In the genomic region with DNA sequence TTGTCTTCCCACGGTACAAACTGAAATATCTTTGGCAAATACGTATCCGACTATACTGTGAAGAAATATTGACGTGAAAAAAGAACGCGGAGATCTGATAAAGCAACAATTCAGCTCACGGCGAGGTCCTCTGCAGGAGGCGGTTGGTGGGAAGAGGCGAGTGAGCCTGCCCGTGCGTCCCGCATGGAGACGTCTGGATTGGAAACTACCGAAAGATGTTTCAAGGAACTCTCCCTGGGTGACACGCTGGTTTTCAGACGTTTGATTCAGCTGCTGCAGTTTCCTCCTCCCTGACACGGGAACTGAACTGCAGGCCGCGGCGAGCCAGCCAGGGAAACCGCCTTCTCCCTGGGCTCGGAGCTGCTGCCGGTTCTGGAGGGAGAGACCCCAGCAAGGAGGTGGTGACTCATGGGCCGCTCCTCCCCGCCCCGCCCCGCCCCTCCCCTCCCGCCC, we compare ENCODE assay signal across 8 cellular contexts. TPM values are rescaled to one million over a fixed set of nuclear protein-coding genes. Genes with fewer than 3 reads are reported as not detected.
DNase-seq lines count a peak whose midpoint lies in the region; ATAC-seq, FAIRE-seq and TF ChIP-seq lines count a peak whose summit lies in the region.

No MANE protein-coding gene starts in this region.

- H3K36me3 Mint-ChIP-seq in activated CD8-positive, alpha-beta memory T cell treated with anti-CD3 and anti-CD28 coated beads, Interleukin-2, amount 10 ng/mL, durations not matched to agents 7 days and 5 days: no peaks in the 10 kb centered on the region

- CTCF ChIA-PET in A549 (lab: Yijun Ruan, JAX): interaction anchor here (3.2 kb wide), 1 partner anchor 10 kb away, joined by 17 read pairs; no protein-coding TSS in a partner anchor
- CTCF ChIA-PET in activated CD8-positive, alpha-beta memory T cell treated with anti-CD3 and anti-CD28 coated beads, Interleukin-2, amount 10 ng/mL, durations not matched to agents 7 days and 5 days (lab: Charles Lee): interaction anchor here (1.6 kb wide), 1 partner anchor 162 kb away, joined by 3 read pairs; no protein-coding TSS in a partner anchor

- no peak overlapping the region for H3K4me3 Mint-ChIP-seq in activated CD8-positive, alpha-beta memory T cell treated with anti-CD3 and anti-CD28 coated beads, Interleukin-2, amount 10 ng/mL, durations not matched to agents 7 days and 5 days

- H3K9ac ChIP-seq in mesendoderm (ENCODE audit: low read length): peak overlapping the region; percentile 83

- peak overlapping the region; percentile 31 for H3K18ac ChIP-seq in mesendoderm (ENCODE audit: low read length)

- H3K79me2 ChIP-seq in mesendoderm (ENCODE audit: control insufficient read depth, insufficient read depth, low read length): peaks cover 44% of the 10 kb centered on the region

- POLR2A ChIA-PET in A549 (lab: Yijun Ruan, JAX): no interaction called here

- DNase-seq in A549 (ENCODE audit: low read depth in 1 of 2, low spot score in 1 of 2) (peak; percentile 63 to 81), GM20000 (ENCODE audit: low spot score) (peak; percentile 80), NCI-H748 (lab: John Stamatoyannopoulos, UW; ENCODE audit: unreplicated experiment) (peak; percentile 74), epithelial cell of esophagus (ENCODE audit: low read depth) (peak; percentile 46), mesendoderm (peak; percentile 97)
- peak; percentile 58 for DNase-seq in activated CD8-positive, alpha-beta memory T cell treated with anti-CD3 and anti-CD28 coated beads, Interleukin-2, amount 10 ng/mL, durations not matched to agents 7 days and 5 days
- DNase-seq in stimulated activated CD8-positive, alpha-beta memory T cell treated with anti-CD3 and anti-CD28 coated beads, Interleukin-15, amount 100 ng/mL, for 1 hour (ENCODE audit: low read depth): peak; percentile 32

- H3K9me3 Mint-ChIP-seq in activated CD8-positive, alpha-beta memory T cell treated with anti-CD3 and anti-CD28 coated beads, Interleukin-2, amount 10 ng/mL, durations not matched to agents 7 days and 5 days (ENCODE audit: low read depth): no peaks in the 10 kb centered on the region

- no peak for TF ChIP-seq RAD21 in A549 (conservative IDR thresholded peaks at IDR 0.05 in 1 of 2, IDR thresholded peaks at IDR 0.05 in 1 of 2)

- no peak overlapping the region for H4K8ac ChIP-seq in mesendoderm (ENCODE audit: low read depth, low read length)

- H3K4me1 Mint-ChIP-seq in activated CD8-positive, alpha-beta memory T cell treated with anti-CD3 and anti-CD28 coated beads, Interleukin-2, amount 10 ng/mL, durations not matched to agents 7 days and 5 days: peaks cover 8% of the 10 kb centered on the region

- peak overlapping the region; percentile 73 to 79 for H3K27ac ChIP-seq in A549
- peak overlapping the region; percentile 95 for H3K27ac ChIP-seq in mesendoderm (ENCODE audit: low read depth, low read length)

- peaks cover 14% of the 10 kb centered on the region for H3K27me3 Mint-ChIP-seq in activated CD8-positive, alpha-beta memory T cell treated with anti-CD3 and anti-CD28 coated beads, Interleukin-2, amount 10 ng/mL, durations not matched to agents 7 days and 5 days

- no peak overlapping the region for H3K4ac ChIP-seq in mesendoderm (ENCODE audit: low read depth, low read length)

- H3K23ac ChIP-seq in mesendoderm (ENCODE audit: low read length): no peak overlapping the region

- TF ChIP-seq CTCF in A549 (IDR thresholded peaks at IDR 0.05): no peak
- TF ChIP-seq CTCF in GM20000 (IDR thresholded peaks at IDR 0.05; ENCODE audit: extremely low read depth, missing control alignments): no peak
- no peak for TF ChIP-seq CTCF in epithelial cell of esophagus (IDR thresholded peaks at IDR 0.05; ENCODE audit: insufficient read depth, low read depth, low read length, missing control alignments)

- H3K27me3 ChIP-seq in mesendoderm (ENCODE audit: insufficient read depth, low read length, poor library complexity): no peaks in the 10 kb centered on the region

- H3K4me1 ChIP-seq in A549 (no peaks in the 10 kb centered on the region), mesendoderm (ENCODE audit: control insufficient read depth, low read depth, low read length) (peaks cover 2% of the 10 kb centered on the region)

- peaks cover 14% of the 10 kb centered on the region for H3K36me3 ChIP-seq in mesendoderm (ENCODE audit: control insufficient read depth, insufficient read depth, low read length)

- H3K4me2 ChIP-seq in A549 (peak overlapping the region; percentile 97), mesendoderm (ENCODE audit: low read length) (peak overlapping the region; percentile 55)

- TF ChIP-seq EP300 in A549 (IDR thresholded peaks at IDR 0.05): no peak

- H3K4me3 ChIP-seq in A549 (peak overlapping the region; percentile 50), epithelial cell of esophagus (ENCODE audit: low read length) (peak overlapping the region; percentile 30), mesendoderm (ENCODE audit: low read length) (peak overlapping the region; percentile 61)

- ATAC-seq in A549: peak; percentile 65 to 81
- ATAC-seq in activated CD8-positive, alpha-beta memory T cell treated with anti-CD3 and anti-CD28 coated beads, Interleukin-2, amount 10 ng/mL, durations not matched to agents 7 days and 5 days: peak; percentile 58
- no peak for ATAC-seq in GM19395 (IDR thresholded peaks at IDR 0.05; ENCODE audit: unreplicated experiment)

- no peak overlapping the region for H2AK5ac ChIP-seq in mesendoderm (ENCODE audit: low read length)

- peaks cover 19% of the 10 kb centered on the region for H3K79me1 ChIP-seq in mesendoderm (ENCODE audit: low read length)

- peak overlapping the region; percentile 92 for H3K56ac ChIP-seq in mesendoderm (ENCODE audit: low read length)

- H2BK120ac ChIP-seq in mesendoderm (ENCODE audit: low read depth, low read length): no peak overlapping the region

- H2BK15ac ChIP-seq in mesendoderm (replicated peaks; ENCODE audit: low read depth): no peak overlapping the region

- H4K5ac ChIP-seq in mesendoderm (ENCODE audit: low read length): no peak overlapping the region

- H2BK5ac ChIP-seq in mesendoderm (ENCODE audit: low read length): peak overlapping the region; percentile 73

- FAIRE-seq in A549 (lab: Jason Lieb, UNC): no peak

- no peak overlapping the region for H3K27ac Mint-ChIP-seq in activated CD8-positive, alpha-beta memory T cell treated with anti-CD3 and anti-CD28 coated beads, Interleukin-2, amount 10 ng/mL, durations not matched to agents 7 days and 5 days

- no peaks in the 10 kb centered on the region for H3K9me3 ChIP-seq in A549

- 2% methylated on average over 21 of the region's 29 CpGs for WGBS in A549 (ENCODE audit: missing lambda C conversion rate)
- WGBS in mesendoderm (ENCODE audit: extremely low coverage, insufficient coverage, low lambda C conversion rate): no CpG with 5 or more reads among the region's 29 CpGs

- TF ChIP-seq POLR2A in A549 (IDR thresholded peaks at IDR 0.05; ENCODE audit: low read length): peak; percentile 28

TF ChIP-seq in A549, 52 proteins besides CTCF, POLR2A, EP300 and RAD21:
- TF ChIP-seq CEBPB (IDR thresholded peaks at IDR 0.05) (no peak), ZFP36 (IDR thresholded peaks at IDR 0.05; ENCODE audit: borderline replicate concordance, partially characterized antibody) (peak; percentile 35), FOSL2 (IDR thresholded peaks at IDR 0.05) (no peak), FOSL2 (CRISPR knock-in tag; IDR thresholded peaks at IDR 0.05) (peak; percentile 53; the same call in 1 of the 2 replicates), JUN (IDR thresholded peaks at IDR 0.05) (peak in 1 of 2 experiments; percentile 17; a peak in 1 of 5 replicates), ZNF302 (CRISPR knock-in tag; IDR thresholded peaks at IDR 0.05) (no peak)
- TF ChIP-seq, protein P1, sequence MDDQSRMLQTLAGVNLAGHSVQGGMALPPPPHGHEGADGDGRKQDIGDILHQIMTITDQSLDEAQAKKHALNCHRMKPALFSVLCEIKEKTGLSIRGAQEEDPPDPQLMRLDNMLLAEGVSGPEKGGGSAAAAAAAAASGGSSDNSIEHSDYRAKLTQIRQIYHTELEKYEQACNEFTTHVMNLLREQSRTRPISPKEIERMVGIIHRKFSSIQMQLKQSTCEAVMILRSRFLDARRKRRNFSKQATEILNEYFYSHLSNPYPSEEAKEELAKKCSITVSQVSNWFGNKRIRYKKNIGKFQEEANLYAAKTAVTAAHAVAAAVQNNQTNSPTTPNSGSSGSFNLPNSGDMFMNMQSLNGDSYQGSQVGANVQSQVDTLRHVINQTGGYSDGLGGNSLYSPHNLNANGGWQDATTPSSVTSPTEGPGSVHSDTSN (IDR thresholded peaks at IDR 0.05): no peak

RNA-seq across cellular contexts. Expression of a gene that starts 0.4 kb away (rescaled TPM):
- polyA plus RNA-seq in A549 (2011; rRNA removed): 3.3 and 3.9 TPM in 2 replicates
- 10.2 and 19.1 TPM in 2 replicates for polyA plus RNA-seq in A549 (2012; cell fraction: cytosol; rRNA removed)
- 67.7 and 119 TPM in 2 replicates for polyA plus RNA-seq in A549 (2012; cell fraction: nucleus; rRNA removed)
- 18.3 to 21.3 TPM (median 19.5 TPM) in 3 replicates for polyA plus RNA-seq in A549 (2017; fragmentation: RNase III; extraction: RNeasy Plus Mini Kit Qiagen cat#74134 plus additional on column Dnase treatment)
- polyA minus RNA-seq in A549 (2011; rRNA and poly(A)+ RNA removed): 4.0 and 5.0 TPM in 2 replicates
- total RNA-seq in activated CD8-positive, alpha-beta memory T cell treated with anti-CD3 and anti-CD28 coated beads, Interleukin-2, amount 10 ng/mL, durations not matched to agents 7 days and 5 days: 1 to 10 TPM in 1 of 2 experiments, under 1 TPM in 1; 0.12 to 5.4 TPM
- 187 TPM for polyA plus RNA-seq in mesendoderm (2013, experiment 1 of 2)
- polyA plus RNA-seq in mesendoderm (2013, experiment 2 of 2): 175 TPM

Comparison
In these comparisons a context has a peak if more than half of its experiments do, and no peak if none do; other contexts are left out.
1. DNase-seq: peak in every context shown above with its lines; median percentile 97 in mesendoderm; 80 in GM20000; 74 in NCI-H748; 72 in A549; 58 in activated CD8-positive, alpha-beta memory T cell treated with anti-CD3 and anti-CD28 coated beads, Interleukin-2, amount 10 ng/mL, durations not matched to agents 7 days and 5 days; 46 in epithelial cell of esophagus; 32 in stimulated activated CD8-positive, alpha-beta memory T cell treated with anti-CD3 and anti-CD28 coated beads, Interleukin-15, amount 100 ng/mL, for 1 hour.